ENCODE assay signal across 6 cellular contexts in the genomic region with DNA sequence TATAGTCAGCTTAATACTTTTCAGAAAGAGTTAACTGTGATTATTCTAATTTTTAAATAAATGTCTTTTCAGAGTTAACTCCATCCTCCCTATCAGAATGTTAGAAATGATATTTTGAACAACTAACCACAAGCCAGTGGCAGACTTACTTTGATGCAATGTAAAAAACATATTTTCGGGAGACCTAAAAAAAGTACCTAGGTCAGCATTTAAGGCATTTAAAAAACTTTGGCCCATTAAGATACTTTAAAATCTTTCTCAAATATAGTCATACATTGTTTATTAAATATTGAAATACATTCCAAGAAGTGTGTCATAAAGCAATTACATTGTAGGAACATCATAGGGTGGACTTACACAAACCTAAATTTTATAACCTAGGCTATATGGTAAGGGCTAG.
"Had no signal": no experiment of that assay in that cellular context is flagged by ENCODE, and none has a peak within 500 bp of the region (broad histone marks: within the 10 kb centered on the region; RNA-seq: fewer than 3 reads in every experiment).

No MANE protein-coding gene starts in this region.

- H3K27ac ChIP-seq: GM23248, HL-60 had no signal

- DNase-seq: GOT3, H9, KG1 had no signal

- H3K9ac ChIP-seq: GM23248 had no signal

- H2AFZ ChIP-seq: GM23248 had no signal

- FAIRE-seq: H54 had no signal

- H3K4me3 ChIP-seq: GM23248 had no signal
